ENCODE assay signal across 24 cellular contexts in genomic region chr5:166488560-166488959, GRCh38.
"Had no signal": no experiment of that assay in that cellular context is flagged by ENCODE, and none has a peak within 500 bp of the region (broad histone marks: within the 10 kb centered on the region; RNA-seq: fewer than 3 reads in every experiment).

No MANE protein-coding gene starts in this region.

- H3K4me1 ChIP-seq: parathyroid adenoma, psoas muscle, right lobe of liver, sigmoid colon, stomach, tibial nerve, upper lobe of left lung, vagina had no signal

- H3K9me3 ChIP-seq: ovary, psoas muscle, right lobe of liver, thoracic aorta, thyroid gland, upper lobe of left lung, vagina had no signal

- H3K9ac ChIP-seq: neural progenitor cell, parathyroid adenoma had no signal

- DNase-seq: occipital lobe; ovary; posterior cingulate gyrus; psoas muscle; right cardiac atrium; right lobe of liver; sigmoid colon; small intestine; stimulated activated CD4-positive, alpha-beta T cell treated with anti-CD3 and anti-CD28 coated beads, Interleukin-15, amount 100 ng/mL, for 24 hours; stimulated activated CD4-positive, alpha-beta T cell treated with anti-CD3 and anti-CD28 coated beads, Interleukin-2, amount 100 ng/mL, for 24 hours; stimulated activated CD4-positive, alpha-beta T cell treated with anti-CD3 and anti-CD28 coated beads, Interleukin-2, amount 100 ng/mL, for 48 hours; stimulated activated CD4-positive, alpha-beta T cell treated with anti-CD3 and anti-CD28 coated beads, Interleukin-4, amount 100 ng/mL, for 24 hours; stimulated activated naive B cell treated with anti-CD40 and anti-IgM and Interleukin-4, amounts not matched to agents 10 μg/mL and 1 μg/mL and 100 μg/mL, for 72 hours; stimulated activated naive CD4-positive, alpha-beta T cell treated with Interleukin-2 at 50 U/mL for 16 hours; stomach; thyroid gland; trophoblast cell; upper lobe of left lung had no signal

- ATAC-seq: psoas muscle; right cardiac atrium; right lobe of liver; stimulated activated effector memory CD8-positive, alpha-beta T cell treated with anti-CD3 and anti-CD28 coated beads, Interleukin-12 subunit alpha, Interleukin-12 subunit beta, amount 100 ng/mL, for 72 hours; stimulated activated naive B cell treated with anti-CD40 and anti-IgM and Interleukin-4, amounts not matched to agents 10 μg/mL and 1 μg/mL and 100 μg/mL, for 72 hours had no signal

- H3K4me2 ChIP-seq: neural progenitor cell had no signal

- H2AFZ ChIP-seq: parathyroid adenoma had no signal

- H3K27me3 ChIP-seq: neural progenitor cell, ovary, right lobe of liver, sigmoid colon, stomach, thyroid gland, tibial nerve, upper lobe of left lung, vagina had no signal

- H3K79me2 ChIP-seq: parathyroid adenoma had no signal

- H3K27ac ChIP-seq: neural progenitor cell, ovary, parathyroid adenoma, psoas muscle, right lobe of liver, sigmoid colon, stomach, thoracic aorta, tibial nerve, upper lobe of left lung, vagina had no signal

- H3K4me3 ChIP-seq: neural progenitor cell, ovary, psoas muscle, right lobe of liver, sigmoid colon, stomach, thoracic aorta, thyroid gland, tibial nerve, upper lobe of left lung, vagina had no signal

- H3K36me3 ChIP-seq: neural progenitor cell, ovary, right lobe of liver, sigmoid colon, stomach, thoracic aorta, thyroid gland, tibial nerve, upper lobe of left lung, vagina had no signal
